8 cellular contexts compared by ENCODE assay signal in the genomic region with DNA sequence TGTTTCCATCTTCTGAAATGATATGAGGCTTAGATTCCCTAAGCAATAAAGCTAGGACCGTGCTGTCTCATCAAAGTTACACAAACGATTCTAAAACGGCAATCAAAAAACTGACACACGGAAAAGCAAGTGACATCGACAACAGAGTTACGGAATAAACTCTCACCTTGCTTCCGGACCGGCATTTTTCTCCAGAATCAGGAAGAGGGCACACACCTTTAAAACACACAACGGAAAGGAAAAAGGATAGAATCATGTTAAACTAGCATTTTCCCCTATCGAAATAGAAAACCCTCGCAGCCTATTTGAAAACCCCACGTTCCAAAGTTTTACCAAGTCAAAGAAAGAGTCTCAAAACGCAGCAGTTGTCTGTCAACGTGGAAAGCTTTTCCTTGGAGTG. TPM values are rescaled to one million over a fixed set of nuclear protein-coding genes. Genes with fewer than 3 reads are reported as not detected.
DNase-seq lines count a peak whose midpoint lies in the region; ATAC-seq and TF ChIP-seq lines count a peak whose summit lies in the region.

No MANE protein-coding gene starts in this region.

- peak overlapping the region; percentile 78 to 95 (median 86) for H3K9ac ChIP-seq in subcutaneous abdominal adipose tissue (ENCODE audit: low read length in 5 of 5)

- peaks cover 21% of the 10 kb centered on the region for H3K27me3 Mint-ChIP-seq in activated T-helper 1 cell treated with anti-CD3 and anti-CD28 coated beads, Interleukin-12 subunit alpha, Interleukin-12 subunit beta, Interleukin-2, Interleukin-4 antibody, amounts not matched to agents 30 ng/mL and 10 ng/mL and 1 ng/mL, durations not matched to agents 14 hours and 24 hours and 36 hours (ENCODE audit: insufficient read depth)

- H3K4me1 ChIP-seq in heart right ventricle (peaks cover 7 to 54% (median 24%) of the 10 kb centered on the region in 9 donors), subcutaneous abdominal adipose tissue (ENCODE audit: control insufficient read depth in 5 of 5, insufficient read depth in 5 of 5, low read length in 5 of 5) (peaks cover 0 to 43% (median 30%) of the 10 kb centered on the region in 5 donors)

- peak overlapping the region; percentile 95 for H3K4me3 Mint-ChIP-seq in activated T-helper 1 cell treated with anti-CD3 and anti-CD28 coated beads, Interleukin-12 subunit alpha, Interleukin-12 subunit beta, Interleukin-2, Interleukin-4 antibody, amounts not matched to agents 30 ng/mL and 10 ng/mL and 1 ng/mL, durations not matched to agents 14 hours and 24 hours and 36 hours

- H3K27me3 ChIP-seq in heart right ventricle (no peaks in the 10 kb centered on the region), subcutaneous abdominal adipose tissue (ENCODE audit: control insufficient read depth in 5 of 5, insufficient read depth in 4 of 5, low read length in 5 of 5) (no peaks in the 10 kb centered on the region)

- H3K4me1 Mint-ChIP-seq in activated T-helper 1 cell treated with anti-CD3 and anti-CD28 coated beads, Interleukin-12 subunit alpha, Interleukin-12 subunit beta, Interleukin-2, Interleukin-4 antibody, amounts not matched to agents 30 ng/mL and 10 ng/mL and 1 ng/mL, durations not matched to agents 14 hours and 24 hours and 36 hours (ENCODE audit: low read depth): peaks cover 50% of the 10 kb centered on the region

- peaks cover 15% of the 10 kb centered on the region for H3K36me3 Mint-ChIP-seq in activated T-helper 1 cell treated with anti-CD3 and anti-CD28 coated beads, Interleukin-12 subunit alpha, Interleukin-12 subunit beta, Interleukin-2, Interleukin-4 antibody, amounts not matched to agents 30 ng/mL and 10 ng/mL and 1 ng/mL, durations not matched to agents 14 hours and 24 hours and 36 hours (ENCODE audit: low read depth)

- TF ChIP-seq CTCF in heart right ventricle (IDR thresholded peaks at IDR 0.05): no peak

- H3K36me3 ChIP-seq in heart right ventricle (peaks cover 0 to 42% (median 4%) of the 10 kb centered on the region in 9 donors), subcutaneous abdominal adipose tissue (ENCODE audit: control insufficient read depth in 5 of 5, insufficient read depth in 5 of 5, low read length in 5 of 5) (peaks cover 0 to 5% (median 0%) of the 10 kb centered on the region in 5 donors)

- 1% methylated on average over 14 of the region's 14 CpGs for WGBS in heart right ventricle, 2 donors

- DNase-seq in heart right ventricle: no peak
- no peak for DNase-seq in Right ventricle myocardium inferior (ENCODE audit: missing footprints)
- no peak for DNase-seq in activated T-helper 1 cell treated with anti-CD3 and anti-CD28 coated beads, Interleukin-12 subunit alpha, Interleukin-12 subunit beta, Interleukin-2, Interleukin-4 antibody, amounts not matched to agents 30 ng/mL and 10 ng/mL and 1 ng/mL, durations not matched to agents 14 hours and 24 hours and 36 hours (ENCODE audit: low spot score)
- DNase-seq in dedifferentiated amniotic fluid mesenchymal stem cell (ENCODE audit: extremely low spot score): no peak
- no peak for DNase-seq in GOT3 (lab: John Stamatoyannopoulos, UW)
- DNase-seq in NCI-H1092 (lab: John Stamatoyannopoulos, UW): no peak

- peak overlapping the region; percentile 87 for H3K27ac Mint-ChIP-seq in activated T-helper 1 cell treated with anti-CD3 and anti-CD28 coated beads, Interleukin-12 subunit alpha, Interleukin-12 subunit beta, Interleukin-2, Interleukin-4 antibody, amounts not matched to agents 30 ng/mL and 10 ng/mL and 1 ng/mL, durations not matched to agents 14 hours and 24 hours and 36 hours

- H3K9me3 ChIP-seq in heart right ventricle (no peaks in the 10 kb centered on the region), iPS-18c (ENCODE audit: control insufficient read depth, insufficient read depth, low read length) (no peaks in the 10 kb centered on the region), subcutaneous abdominal adipose tissue (ENCODE audit: control insufficient read depth in 5 of 5, low read length in 5 of 5) (no peaks in the 10 kb centered on the region)

- intact Hi-C loops in heart right ventricle (cut with DNase I) (loop anchor here in 3 of 10 donors (5.0 to 10.0 kb wide), 3 partner anchors 100 to 160 kb away; no protein-coding TSS in a partner anchor), Right ventricle myocardium inferior (cut with DNase I) (no loop called here)
- intact Hi-C loops in activated T-helper 1 cell treated with anti-CD3 and anti-CD28 coated beads, Interleukin-12 subunit alpha, Interleukin-12 subunit beta, Interleukin-2, Interleukin-4 antibody, amounts not matched to agents 30 ng/mL and 10 ng/mL and 1 ng/mL, durations not matched to agents 14 hours and 24 hours and 36 hours (cut with micrococcal nuclease): loop anchor here (2.0 to 10.0 kb wide), 4 partner anchors 160 to 438 kb away; partner anchors contain the start of genes BDH1 and RUBCN

- H3K27ac ChIP-seq in heart right ventricle (peak overlapping the region; percentile 80 to 96 (median 94)), subcutaneous abdominal adipose tissue (ENCODE audit: low read depth, low read length) (peak overlapping the region; percentile 90)

- H3K4me3 ChIP-seq in heart right ventricle (peak overlapping the region; percentile 78 to 100 (median 92)), iPS-18c (ENCODE audit: insufficient read depth, low read depth, low read length) (peak overlapping the region; percentile 89), subcutaneous abdominal adipose tissue (ENCODE audit: low read depth in 1 of 5, low read length in 5 of 5) (peak overlapping the region; percentile 86 to 92 (median 90))

- no peaks in the 10 kb centered on the region for H3K9me3 Mint-ChIP-seq in activated T-helper 1 cell treated with anti-CD3 and anti-CD28 coated beads, Interleukin-12 subunit alpha, Interleukin-12 subunit beta, Interleukin-2, Interleukin-4 antibody, amounts not matched to agents 30 ng/mL and 10 ng/mL and 1 ng/mL, durations not matched to agents 14 hours and 24 hours and 36 hours

- no peak for ATAC-seq in heart right ventricle
- no peak for ATAC-seq in Right ventricle myocardium inferior

RNA-seq across cellular contexts. Expression of gene DLG1, which starts 1.4 kb away (rescaled TPM):
- total RNA-seq in heart right ventricle (10 to 100 TPM; 29.0 to 97.4 (median 57.6) TPM), Right ventricle myocardium inferior (48.6 TPM)
- 10 to 100 TPM; 20.7 to 42.5 TPM for polyA plus RNA-seq in heart right ventricle
- total RNA-seq in activated T-helper 1 cell treated with anti-CD3 and anti-CD28 coated beads, Interleukin-12 subunit alpha, Interleukin-12 subunit beta, Interleukin-2, Interleukin-4 antibody, amounts not matched to agents 30 ng/mL and 10 ng/mL and 1 ng/mL, durations not matched to agents 14 hours and 24 hours and 36 hours: 85.0 and 87.1 TPM in 2 replicates
